In genomic region chr1:91856996-91857395, GRCh38 we compare ENCODE assay signal across 20 cellular contexts.
"Had no signal": no experiment of that assay in that cellular context is flagged by ENCODE, and none has a peak within 500 bp of the region (broad histone marks: within the 10 kb centered on the region; RNA-seq: fewer than 3 reads in every experiment).

No MANE protein-coding gene starts in this region.

- H3K36me3 Mint-ChIP-seq: naive B cell had no signal

- H3K36me3 ChIP-seq: prostate gland had no signal

- H3K27ac ChIP-seq: prostate gland, right atrium auricular region, stomach, testis had no signal

- H3K27ac Mint-ChIP-seq: activated CD4-positive, alpha-beta T cell treated with anti-CD3 and anti-CD28 coated beads, Interleukin-2, amount 10 ng/mL, durations not matched to agents 24 days and 14 days; activated CD8-positive, alpha-beta T cell treated with anti-CD3 and anti-CD28 coated beads for 36 hours; activated naive CD8-positive, alpha-beta T cell treated with anti-CD3 and anti-CD28 coated beads, Interleukin-2, amount 50 U/mL, for 24 hours; activated T-cell treated with anti-CD3 and anti-CD28 coated beads, Interleukin-2, amount 50 U/mL, for 24 hours; activated T-helper 2 cell treated with anti-CD3 and anti-CD28 coated beads, Interferon-gamma antibody, Interleukin-2, Interleukin-4, amounts not matched to agents 10 μg/mL and 5 μg/mL and 100 μg/mL, durations not matched to agents 14 hours and 24 hours and 36 hours; type B pancreatic cell had no signal

- DNase-seq: activated CD4-positive, alpha-beta T cell treated with anti-CD3 and anti-CD28 coated beads, Interleukin-2, amount 10 ng/mL, durations not matched to agents 24 days and 14 days; activated CD8-positive, alpha-beta T cell treated with anti-CD3 and anti-CD28 coated beads for 36 hours; activated naive CD4-positive, alpha-beta T cell treated with anti-CD3 and anti-CD28 coated beads for 36 hours; activated naive CD8-positive, alpha-beta T cell treated with anti-CD3 and anti-CD28 coated beads, Interleukin-2, amount 50 U/mL, for 24 hours; activated T-cell treated with anti-CD3 and anti-CD28 coated beads, Interleukin-2, amount 50 U/mL, for 24 hours; aorta; heart right ventricle; kidney glomerular epithelial cell; left ventricle myocardium inferior; mammary epithelial cell; naive B cell; stomach; T-helper 1 cell; T1000; testis had no signal

- H3K27me3 ChIP-seq: heart right ventricle, right atrium auricular region, stomach, testis had no signal

- H3K9me3 Mint-ChIP-seq: activated CD8-positive, alpha-beta T cell treated with anti-CD3 and anti-CD28 coated beads for 36 hours; activated naive CD8-positive, alpha-beta T cell treated with anti-CD3 and anti-CD28 coated beads, Interleukin-2, amount 50 U/mL, for 24 hours; type B pancreatic cell had no signal

- ATAC-seq: activated CD8-positive, alpha-beta T cell treated with anti-CD3 and anti-CD28 coated beads for 36 hours; activated naive CD8-positive, alpha-beta T cell treated with anti-CD3 and anti-CD28 coated beads, Interleukin-2, amount 50 U/mL, for 24 hours; heart right ventricle had no signal

- H3K4me3 Mint-ChIP-seq: activated CD4-positive, alpha-beta T cell treated with anti-CD3 and anti-CD28 coated beads, Interleukin-2, amount 10 ng/mL, durations not matched to agents 24 days and 14 days; activated CD8-positive, alpha-beta T cell treated with anti-CD3 and anti-CD28 coated beads for 36 hours; activated naive CD4-positive, alpha-beta T cell treated with anti-CD3 and anti-CD28 coated beads for 36 hours; activated naive CD8-positive, alpha-beta T cell treated with anti-CD3 and anti-CD28 coated beads, Interleukin-2, amount 50 U/mL, for 24 hours; activated T-cell treated with anti-CD3 and anti-CD28 coated beads, Interleukin-2, amount 50 U/mL, for 24 hours; type B pancreatic cell had no signal

- H3K4me1 Mint-ChIP-seq: activated CD4-positive, alpha-beta T cell treated with anti-CD3 and anti-CD28 coated beads, Interleukin-2, amount 10 ng/mL, durations not matched to agents 24 days and 14 days; activated naive CD8-positive, alpha-beta T cell treated with anti-CD3 and anti-CD28 coated beads, Interleukin-2, amount 50 U/mL, for 24 hours; naive B cell had no signal

- H3K9me3 ChIP-seq: heart right ventricle, left ventricle myocardium inferior, prostate gland, right atrium auricular region, stomach, testis had no signal

- H3K4me1 ChIP-seq: prostate gland, testis had no signal

- H3K4me3 ChIP-seq: heart right ventricle, left ventricle myocardium inferior, prostate gland, right atrium auricular region, skin epidermis, stomach, testis had no signal
